In genomic region chr5:121171361-121171760, GRCh38 we compare ENCODE assay signal across 17 cellular contexts.
A peak's percentile ranks its signal among the peaks of the same experiment; 100 is the strongest.
DNase-seq lines count a peak whose midpoint lies in the region; ATAC-seq and TF ChIP-seq lines count a peak whose summit lies in the region.
"Had no signal": no experiment of that assay in that cellular context is flagged by ENCODE, and none has a peak within 500 bp of the region (broad histone marks: within the 10 kb centered on the region; RNA-seq: fewer than 3 reads in every experiment).

No MANE protein-coding gene starts in this region.

- peaks cover 5% of the 10 kb centered on the region for H3K9me3 ChIP-seq in DND-41 (ENCODE audit: insufficient read depth, low read length, severe bottlenecking)
- no peaks in the 10 kb centered on the region for H3K9me3 ChIP-seq in SK-N-SH
- no peaks in the 10 kb centered on the region for H3K9me3 ChIP-seq in neural progenitor cell (ENCODE audit: low read depth)
- H3K9me3 ChIP-seq: BE2C had no signal

- TF ChIP-seq CTCF in DND-41 (IDR thresholded peaks at IDR 0.05; ENCODE audit: borderline replicate concordance, extremely low read depth, low read length, poor library complexity, severe bottlenecking) = no peak
- TF ChIP-seq CTCF in SK-N-SH (IDR thresholded peaks at IDR 0.05) = no peak
- no peak for TF ChIP-seq CTCF in neural progenitor cell (IDR thresholded peaks at IDR 0.05)

- peak overlapping the region; percentile 63 for H2AFZ ChIP-seq in DND-41 (ENCODE audit: low read depth, low read length)
- H2AFZ ChIP-seq in SK-N-SH (ENCODE audit: low read depth) = peak overlapping the region; percentile 20; the same call in 1 of the 2 replicates
- peak overlapping the region; percentile 82 for H2AFZ ChIP-seq in neural progenitor cell (replicated peaks)
- H2AFZ ChIP-seq: GM23248 had no signal

- H3K27ac Mint-ChIP-seq in neural progenitor cell = no peak overlapping the region
- H3K27ac Mint-ChIP-seq in activated T-cell treated with anti-CD3 and anti-CD28 coated beads, Interleukin-2, amount 50 U/mL, for 72 hours = no peak overlapping the region
- H3K27ac Mint-ChIP-seq: CD14-positive monocyte; CD4-positive, alpha-beta memory T cell had no signal

- H3K4me2 ChIP-seq in DND-41 (ENCODE audit: insufficient read depth, low read length) (no peak overlapping the region), SK-N-SH (no peak overlapping the region), neural progenitor cell (no peak overlapping the region)

- H3K27me3 Mint-ChIP-seq in neural progenitor cell (ENCODE audit: insufficient read depth, low read depth) = no peaks in the 10 kb centered on the region
- H3K27me3 Mint-ChIP-seq in activated T-cell treated with anti-CD3 and anti-CD28 coated beads, Interleukin-2, amount 50 U/mL, for 72 hours (ENCODE audit: low read depth) = no peaks in the 10 kb centered on the region
- H3K27me3 Mint-ChIP-seq: CD4-positive, alpha-beta memory T cell had no signal

- H4K20me1 ChIP-seq in DND-41 (ENCODE audit: insufficient read depth, low read length) = no peaks in the 10 kb centered on the region
- no peaks in the 10 kb centered on the region for H4K20me1 ChIP-seq in SK-N-SH (ENCODE audit: insufficient read depth)
- H4K20me1 ChIP-seq in neural progenitor cell (ENCODE audit: low read depth) = no peaks in the 10 kb centered on the region

- TF ChIP-seq EP300 in SK-N-SH (IDR thresholded peaks at IDR 0.05; ENCODE audit: borderline replicate concordance in 1 of 2, low read depth in 1 of 2, low read length in 1 of 2) = no peak

- H3K9me2 ChIP-seq in SK-N-SH = no peaks in the 10 kb centered on the region

- ATAC-seq in DND-41 (ENCODE audit: insufficient read depth, low read depth) (0 out of 3 replicates have a peak, but pooled peaks have one; percentile 22), GM18868 (IDR thresholded peaks at IDR 0.05; ENCODE audit: unreplicated experiment) (no peak)
- no peak for ATAC-seq in activated T-cell treated with anti-CD3 and anti-CD28 coated beads, Interleukin-2, amount 50 U/mL, for 72 hours (replicated peaks in 1 of 2)
- ATAC-seq: K562 had no signal

- H3F3A ChIP-seq in SK-N-SH (replicated peaks; ENCODE audit: insufficient read depth) (no peaks in the 10 kb centered on the region), neural progenitor cell (ENCODE audit: low read depth) (no peaks in the 10 kb centered on the region)

- H3K27ac ChIP-seq in DND-41 (ENCODE audit: low read length) (peak overlapping the region; percentile 36; the same call in 1 of the 2 replicates), SK-N-SH (ENCODE audit: low read depth in 2 of 2, low read length in 1 of 2) (peak overlapping the region in 1 of 2 experiments; percentile 39; a peak in 1 of 4 replicates), neural progenitor cell (no peak overlapping the region)
- H3K27ac ChIP-seq: GM23248 had no signal

- H3K4me3 ChIP-seq in DND-41 (ENCODE audit: low read depth in 1 of 2, low read length in 2 of 2) (no peak overlapping the region), SK-N-SH (ENCODE audit: low read depth in 2 of 2, low read length in 1 of 2) (no peak overlapping the region), neural progenitor cell (no peak overlapping the region)
- H3K4me3 ChIP-seq: GM23248, K562 had no signal

- no peak overlapping the region for H3K4me3 Mint-ChIP-seq in neural progenitor cell
- no peak overlapping the region for H3K4me3 Mint-ChIP-seq in activated T-cell treated with anti-CD3 and anti-CD28 coated beads, Interleukin-2, amount 50 U/mL, for 72 hours
- H3K4me3 Mint-ChIP-seq: CD14-positive monocyte; CD4-positive, alpha-beta memory T cell had no signal

- H3K27me3 ChIP-seq in DND-41 (ENCODE audit: insufficient read depth, low read length, poor library complexity) (no peaks in the 10 kb centered on the region), SK-N-SH (ENCODE audit: insufficient read depth) (no peaks in the 10 kb centered on the region), neural progenitor cell (no peaks in the 10 kb centered on the region)
- H3K27me3 ChIP-seq: BE2C had no signal

- POLR2A ChIA-PET in SK-N-SH (lab: Yijun Ruan, JAX) = no interaction called here

- H3K4me1 ChIP-seq in DND-41 (ENCODE audit: insufficient read depth, low read length) (no peaks in the 10 kb centered on the region), SK-N-SH (ENCODE audit: control insufficient read depth in 1 of 2, insufficient read depth in 2 of 2, low read depth in 1 of 2, low read length in 1 of 2) (peaks cover 0 to 4% of the 10 kb centered on the region in 2 experiments; a peak in 2 of 4 replicates), neural progenitor cell (no peaks in the 10 kb centered on the region)

- no peaks in the 10 kb centered on the region for H3K9me3 Mint-ChIP-seq in neural progenitor cell
- H3K9me3 Mint-ChIP-seq in activated T-cell treated with anti-CD3 and anti-CD28 coated beads, Interleukin-2, amount 50 U/mL, for 72 hours = peaks cover 0 to 2% of the 10 kb centered on the region in 2 donors

- H3K36me3 ChIP-seq in DND-41 (ENCODE audit: insufficient read depth, low read length) (no peaks in the 10 kb centered on the region), SK-N-SH (replicated peaks in 1 of 2; ENCODE audit: control insufficient read depth in 1 of 2, insufficient read depth in 2 of 2, low read length in 1 of 2) (no peaks in the 10 kb centered on the region), neural progenitor cell (no peaks in the 10 kb centered on the region)
- H3K36me3 ChIP-seq: BE2C had no signal

- no peaks in the 10 kb centered on the region for H3K36me3 Mint-ChIP-seq in neural progenitor cell
- H3K36me3 Mint-ChIP-seq in activated T-cell treated with anti-CD3 and anti-CD28 coated beads, Interleukin-2, amount 50 U/mL, for 72 hours (ENCODE audit: insufficient read depth in 2 of 2) = no peaks in the 10 kb centered on the region
- H3K36me3 Mint-ChIP-seq: CD14-positive monocyte; CD4-positive, alpha-beta memory T cell had no signal

- DNase-seq in DND-41 (no peak), SK-N-SH (no peak), neural progenitor cell (ENCODE audit: low spot score) (no peak)
- no peak for DNase-seq in activated CD8-positive, alpha-beta memory T cell treated with anti-CD3 and anti-CD28 coated beads for 24 hours
- no peak for DNase-seq in activated T-cell treated with anti-CD3 and anti-CD28 coated beads, Interleukin-2, amount 50 U/mL, for 72 hours
- DNase-seq: ACHN; BE2C; Calu3; CD4-positive, alpha-beta memory T cell; DMS 273 treated with DMSO at 0.1 percent for 48 hours; DMS53; HCEC 1CT; IMR-90 had no signal

- H3K79me2 ChIP-seq in DND-41 (ENCODE audit: insufficient read depth, low read length) = no peaks in the 10 kb centered on the region
- H3K79me2 ChIP-seq in SK-N-SH (ENCODE audit: insufficient read depth) = no peaks in the 10 kb centered on the region
- H3K79me2 ChIP-seq in neural progenitor cell (ENCODE audit: low read depth) = no peaks in the 10 kb centered on the region

- CTCF ChIA-PET in SK-N-SH (lab: Yijun Ruan, JAX) = interaction anchor here (1.5 kb wide), 1 partner anchor 20 kb away, joined by 4 read pairs; no protein-coding TSS in a partner anchor

- TF ChIP-seq RAD21 in SK-N-SH (IDR thresholded peaks at IDR 0.05; ENCODE audit: low read length) = no peak

- H3K9ac ChIP-seq in DND-41 (ENCODE audit: low read depth, low read length) (no peak overlapping the region), SK-N-SH (no peak overlapping the region), neural progenitor cell (no peak overlapping the region)
- H3K9ac ChIP-seq: GM23248 had no signal

- no peaks in the 10 kb centered on the region for H3K4me1 Mint-ChIP-seq in neural progenitor cell
- H3K4me1 Mint-ChIP-seq in activated T-cell treated with anti-CD3 and anti-CD28 coated beads, Interleukin-2, amount 50 U/mL, for 72 hours (ENCODE audit: low read depth) = no peaks in the 10 kb centered on the region
- H3K4me1 Mint-ChIP-seq: CD14-positive monocyte; CD4-positive, alpha-beta memory T cell had no signal

TF ChIP-seq in SK-N-SH, 30 proteins besides CTCF, POLR2A, EP300 and RAD21 (continues in another document):
- TF ChIP-seq, protein P1, sequence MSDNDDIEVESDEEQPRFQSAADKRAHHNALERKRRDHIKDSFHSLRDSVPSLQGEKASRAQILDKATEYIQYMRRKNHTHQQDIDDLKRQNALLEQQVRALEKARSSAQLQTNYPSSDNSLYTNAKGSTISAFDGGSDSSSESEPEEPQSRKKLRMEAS (IDR thresholded peaks at IDR 0.05; ENCODE audit: low read depth) = no peak
- TF ChIP-seq, protein P2, sequence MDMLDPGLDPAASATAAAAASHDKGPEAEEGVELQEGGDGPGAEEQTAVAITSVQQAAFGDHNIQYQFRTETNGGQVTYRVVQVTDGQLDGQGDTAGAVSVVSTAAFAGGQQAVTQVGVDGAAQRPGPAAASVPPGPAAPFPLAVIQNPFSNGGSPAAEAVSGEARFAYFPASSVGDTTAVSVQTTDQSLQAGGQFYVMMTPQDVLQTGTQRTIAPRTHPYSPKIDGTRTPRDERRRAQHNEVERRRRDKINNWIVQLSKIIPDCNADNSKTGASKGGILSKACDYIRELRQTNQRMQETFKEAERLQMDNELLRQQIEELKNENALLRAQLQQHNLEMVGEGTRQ (IDR thresholded peaks at IDR 0.05; ENCODE audit: borderline replicate concordance, low read depth, low read length) = no peak
- TF ChIP-seq FOSL2 (IDR thresholded peaks at IDR 0.05; ENCODE audit: borderline replicate concordance, low read depth) (no peak), TEAD4 (IDR thresholded peaks at IDR 0.05; ENCODE audit: borderline replicate concordance, insufficient read depth) (no peak), CHD2 (IDR thresholded peaks at IDR 0.05; ENCODE audit: low read length, partially characterized antibody) (no peak), FOXM1 (IDR thresholded peaks at IDR 0.05; ENCODE audit: low read depth) (no peak), ELF1 (IDR thresholded peaks at IDR 0.05) (no peak), USF1 (IDR thresholded peaks at IDR 0.05; ENCODE audit: borderline replicate concordance, low read depth) (no peak), RXRA (IDR thresholded peaks at IDR 0.05; ENCODE audit: borderline replicate concordance, low read depth) (no peak), YY1 (IDR thresholded peaks at IDR 0.05; ENCODE audit: low read depth) (no peak), MEF2A (IDR thresholded peaks at IDR 0.05; ENCODE audit: borderline replicate concordance, low read depth) (no peak), MXI1 (IDR thresholded peaks at IDR 0.05; ENCODE audit: low read depth, low read length) (no peak)

Comparison
In these comparisons a context has a peak if more than half of its experiments do, and no peak if none do; other contexts are left out.
1. H2AFZ ChIP-seq: peak in every context shown above with its lines; median percentile 82 in neural progenitor cell; 63 in DND-41; 20 in SK-N-SH.